8 cellular contexts compared by ENCODE assay signal in genomic region chr11:206002-206384, GRCh38. TPM values are rescaled to one million over a fixed set of nuclear protein-coding genes. Genes with fewer than 3 reads are reported as not detected.
DNase-seq lines count a peak whose midpoint lies in the region; FAIRE-seq and TF ChIP-seq lines count a peak whose summit lies in the region.

No MANE protein-coding gene starts in this region.

- peaks cover 37% of the 10 kb centered on the region for H3K4me1 Mint-ChIP-seq in T-helper 2 cell treated with Interferon-gamma antibody and Interleukin-4, amounts not matched to agents 5 μg/mL and 100 μg/mL, for 36 hours (ENCODE audit: low read depth)
- H3K4me1 Mint-ChIP-seq in astrocyte (ENCODE audit: low read depth, unreplicated experiment), result peaks cover 47% of the 10 kb centered on the region

- H3K4me2 ChIP-seq in astrocyte (ENCODE audit: low read length), result peak overlapping the region; percentile 97

- peak overlapping the region; percentile 86 for H3K4me3 ChIP-seq in astrocyte (ENCODE audit: insufficient read depth, low read depth, low read length)
- peak overlapping the region; percentile 84 to 91 (median 88) for H3K4me3 ChIP-seq in liver (ENCODE audit: low read depth in 1 of 3, low read length in 3 of 3)
- peak overlapping the region; percentile 87 for H3K4me3 ChIP-seq in thymus (ENCODE audit: low read length)

- TF ChIP-seq RAD21 in liver (IDR thresholded peaks at IDR 0.05), result no peak

- peak overlapping the region; percentile 93 for H3K4me3 Mint-ChIP-seq in T-helper 2 cell treated with Interferon-gamma antibody and Interleukin-4, amounts not matched to agents 5 μg/mL and 100 μg/mL, for 36 hours
- peak overlapping the region; percentile 99 for H3K4me3 Mint-ChIP-seq in astrocyte (ENCODE audit: unreplicated experiment)

- H3K9me3 Mint-ChIP-seq in T-helper 2 cell treated with Interferon-gamma antibody and Interleukin-4, amounts not matched to agents 5 μg/mL and 100 μg/mL, for 36 hours, result no peaks in the 10 kb centered on the region
- H3K9me3 Mint-ChIP-seq in astrocyte (ENCODE audit: unreplicated experiment), result no peaks in the 10 kb centered on the region

- peak overlapping the region; percentile 97 for H3K9ac ChIP-seq in astrocyte (ENCODE audit: low read length)
- H3K9ac ChIP-seq in liver (ENCODE audit: low read depth in 1 of 2, low read length in 2 of 2), result peak overlapping the region; percentile 41 to 96

- peaks cover 74% of the 10 kb centered on the region for H4K20me1 ChIP-seq in astrocyte (ENCODE audit: insufficient read depth, low read length)

- WGBS in liver, result 80% methylated on average over 7 of the region's 7 CpGs
- 96% methylated on average over 7 of the region's 7 CpGs for WGBS in thymus

- H3K27me3 ChIP-seq in astrocyte (ENCODE audit: insufficient read depth, low read length), result no peaks in the 10 kb centered on the region
- H3K27me3 ChIP-seq in liver (ENCODE audit: control insufficient read depth in 4 of 4, insufficient read depth in 4 of 4, low read length in 3 of 4), result no peaks in the 10 kb centered on the region
- no peaks in the 10 kb centered on the region for H3K27me3 ChIP-seq in thymus (ENCODE audit: control insufficient read depth, insufficient read depth)

- H3K4me1 ChIP-seq in astrocyte (ENCODE audit: insufficient read depth, low read length), result peaks cover 30% of the 10 kb centered on the region
- H3K4me1 ChIP-seq in liver (ENCODE audit: control insufficient read depth in 4 of 4, insufficient read depth in 4 of 4, low read length in 3 of 4), result peaks cover 8 to 41% (median 28%) of the 10 kb centered on the region in 4 donors
- peaks cover 31% of the 10 kb centered on the region for H3K4me1 ChIP-seq in thymus (ENCODE audit: control insufficient read depth, insufficient read depth, low read length)

- H3K27ac ChIP-seq in astrocyte (ENCODE audit: low read depth, low read length), result peak overlapping the region; percentile 95
- H3K27ac ChIP-seq in liver (ENCODE audit: low read depth in 1 of 2, low read length in 2 of 2), result no peak overlapping the region
- no peak overlapping the region for H3K27ac ChIP-seq in thymus (ENCODE audit: low read depth)

- peak overlapping the region; percentile 99 for H3K27ac Mint-ChIP-seq in T-helper 2 cell treated with Interferon-gamma antibody and Interleukin-4, amounts not matched to agents 5 μg/mL and 100 μg/mL, for 36 hours
- H3K27ac Mint-ChIP-seq in astrocyte (ENCODE audit: unreplicated experiment), result peak overlapping the region; percentile 98

- peaks cover 35% of the 10 kb centered on the region for H3K36me3 Mint-ChIP-seq in T-helper 2 cell treated with Interferon-gamma antibody and Interleukin-4, amounts not matched to agents 5 μg/mL and 100 μg/mL, for 36 hours (ENCODE audit: low read depth)
- peaks cover 24% of the 10 kb centered on the region for H3K36me3 Mint-ChIP-seq in astrocyte (ENCODE audit: low read depth, unreplicated experiment)

- no peaks in the 10 kb centered on the region for H3K27me3 Mint-ChIP-seq in T-helper 2 cell treated with Interferon-gamma antibody and Interleukin-4, amounts not matched to agents 5 μg/mL and 100 μg/mL, for 36 hours (ENCODE audit: low read depth)
- H3K27me3 Mint-ChIP-seq in astrocyte (ENCODE audit: low read depth, unreplicated experiment), result no peaks in the 10 kb centered on the region

- H3K36me3 ChIP-seq in astrocyte (ENCODE audit: insufficient read depth, low read length), result peaks cover 15% of the 10 kb centered on the region
- peaks cover 5 to 35% (median 15%) of the 10 kb centered on the region in 4 donors for H3K36me3 ChIP-seq in liver (ENCODE audit: control insufficient read depth in 4 of 4, insufficient read depth in 3 of 4, low read depth in 1 of 4, low read length in 3 of 4)
- peaks cover 37% of the 10 kb centered on the region for H3K36me3 ChIP-seq in thymus (ENCODE audit: control insufficient read depth, insufficient read depth)

- no peak for FAIRE-seq in astrocyte (lab: Jason Lieb, UNC)

- H3K9me3 ChIP-seq in astrocyte (ENCODE audit: insufficient read depth, low read depth, low read length), result no peaks in the 10 kb centered on the region
- H3K9me3 ChIP-seq in liver (ENCODE audit: control insufficient read depth in 4 of 4, low read length in 3 of 4), result no peaks in the 10 kb centered on the region
- H3K9me3 ChIP-seq in thymus (ENCODE audit: control insufficient read depth), result no peaks in the 10 kb centered on the region

- no peak for DNase-seq in T-helper 2 cell treated with Interferon-gamma antibody and Interleukin-4, amounts not matched to agents 5 μg/mL and 100 μg/mL, for 36 hours (ENCODE audit: low spot score)
- DNase-seq in T-helper 2 cell, result no peak
- no peak for DNase-seq in astrocyte (ENCODE audit: low read depth)
- DNase-seq in NCI-H2227 (lab: John Stamatoyannopoulos, UW; ENCODE audit: unreplicated experiment), result no peak
- no peak for DNase-seq in medulla oblongata (ENCODE audit: extremely low spot score)
- DNase-seq in C1 segment of cervical spinal cord (lab: John Stamatoyannopoulos, UW), result no peak

- H2AFZ ChIP-seq in astrocyte (ENCODE audit: low read depth, low read length), result no peak overlapping the region

- no peak for TF ChIP-seq CTCF in astrocyte (IDR thresholded peaks at IDR 0.05; ENCODE audit: insufficient read depth, low read depth, low read length)
- no peak for TF ChIP-seq CTCF in liver (IDR thresholded peaks at IDR 0.05; ENCODE audit: low read depth, low read length, missing input control)

- H3K79me2 ChIP-seq in astrocyte (ENCODE audit: insufficient read depth, low read length), result peaks cover 81% of the 10 kb centered on the region

TF ChIP-seq in liver, 16 proteins besides CTCF, POLR2A, EP300 and RAD21:
- TF ChIP-seq MAX (IDR thresholded peaks at IDR 0.05) (no peak), FOXA1 (IDR thresholded peaks at IDR 0.05) (no peak), REST (IDR thresholded peaks at IDR 0.05) (no peak), GABPA (IDR thresholded peaks at IDR 0.05 in 1 of 2, conservative IDR thresholded peaks at IDR 0.05 in 1 of 2) (no peak), ZBTB33 (IDR thresholded peaks at IDR 0.05) (no peak), ATF3 (IDR thresholded peaks at IDR 0.05) (no peak), SP1 (IDR thresholded peaks at IDR 0.05) (no peak), HNF4A (conservative IDR thresholded peaks at IDR 0.05) (no peak)

RNA-seq across cellular contexts. Expression of gene BET1L, which starts 1.2 kb away (rescaled TPM):
- total RNA-seq in astrocyte, result 73.2 and 81.6 TPM in 2 replicates
- total RNA-seq in liver, result 10 to 100 TPM in 1 of 2 donors, 1 to 10 TPM in 1; 7.6 to 23.3 TPM
- 10 to 100 TPM; 23.5 to 32.6 TPM for polyA plus RNA-seq in liver
- polyA plus RNA-seq in thymus, result 27.7 TPM

RNA-seq across cellular contexts. Expression of gene RIC8A, which starts 1.5 kb away (rescaled TPM):
- total RNA-seq in astrocyte (157 TPM in 2 replicates), liver (10 to 100 TPM; 36.7 to 49.6 TPM)
- polyA plus RNA-seq in liver (10 to 100 TPM; 12.5 to 32.4 TPM), thymus (54.7 TPM)

RNA-seq across cellular contexts. Expression of gene SCGB1C1, which starts 13.1 kb away (rescaled TPM):
- total RNA-seq in astrocyte (not detected in 2 replicates), liver (not detected)
- polyA plus RNA-seq in liver (not detected), thymus (0.34 TPM)

RNA-seq across cellular contexts. Expression of gene SIRT3, which starts 30.1 kb away (rescaled TPM):
- total RNA-seq in astrocyte, result 10.9 and 12.0 TPM in 2 replicates
- total RNA-seq in liver, result 10 to 100 TPM in 1 of 2 donors, 1 to 10 TPM in 1; 9.9 to 13.7 TPM
- polyA plus RNA-seq in liver, result 10 to 100 TPM; 15.4 to 17.1 TPM
- 38.3 TPM for polyA plus RNA-seq in thymus

RNA-seq across cellular contexts. Expression of gene PSMD13, which starts 30.8 kb away (rescaled TPM):
- total RNA-seq in astrocyte (131 and 137 TPM in 2 replicates), liver (10 to 100 TPM; 50.8 to 56.7 TPM)
- polyA plus RNA-seq in liver (10 to 100 TPM; 48.8 to 54.7 TPM), thymus (192 TPM)
